ENCODE assay signal across 31 cellular contexts in the genomic region with DNA sequence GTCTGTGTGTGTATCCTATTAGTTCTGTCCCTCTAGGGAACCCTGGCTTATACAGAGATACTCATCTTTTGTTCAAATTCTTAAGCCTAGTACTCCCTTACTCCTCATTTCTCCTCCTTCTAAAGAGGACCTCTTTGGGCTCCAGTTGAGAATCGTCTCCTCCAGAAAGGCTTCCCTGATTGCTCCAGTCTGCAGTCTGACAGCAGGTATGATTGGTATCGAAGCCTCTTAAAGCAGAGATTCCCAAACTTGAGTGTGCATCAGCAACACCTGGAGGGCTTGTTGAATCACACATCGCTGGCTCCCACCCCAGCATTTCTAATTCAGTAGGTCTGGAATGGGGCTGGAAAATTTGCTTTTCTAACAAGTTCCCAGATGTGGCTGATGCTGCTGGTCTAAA.
DNase-seq lines count a peak whose midpoint lies in the region; ATAC-seq, FAIRE-seq and TF ChIP-seq lines count a peak whose summit lies in the region.
"Had no signal": no experiment of that assay in that cellular context is flagged by ENCODE, and none has a peak within 500 bp of the region (broad histone marks: within the 10 kb centered on the region; RNA-seq: fewer than 3 reads in every experiment).

No MANE protein-coding gene starts in this region.

- TF ChIP-seq RAD21 in K562 (CRISPR knock-in tag; conservative IDR thresholded peaks at IDR 0.05 in 1 of 2, IDR thresholded peaks at IDR 0.05 in 1 of 2): no peak

- TF ChIP-seq EP300 in K562 (IDR thresholded peaks at IDR 0.05; ENCODE audit: low read length): no peak
- no peak for TF ChIP-seq EP300 in esophagus muscularis mucosa (IDR thresholded peaks at IDR 0.05)

- intact Hi-C loops in K562 (cut with micrococcal nuclease) (no loop called here), esophagus muscularis mucosa (cut with DNase I) (no loop called here), left ventricle myocardium inferior (cut with micrococcal nuclease) (no loop called here)

- CTCF ChIA-PET in K562 (lab: Yijun Ruan, JAX; ENCODE audit: low intra/inter-chr PET ratio): no interaction called here

- H3K4me3 ChIP-seq in K562 (no peak overlapping the region), esophagus muscularis mucosa (no peak overlapping the region), left ventricle myocardium inferior (no peak overlapping the region)
- H3K4me3 ChIP-seq: A549; BLaER1; BLaER1 treated with 17β-estradiol and CSF1 and Interleukin-3, amounts not matched to agents 10 nM and 100 nM had no signal

- no peaks in the 10 kb centered on the region for H3K9me3 ChIP-seq in K562 (replicated peaks; ENCODE audit: control insufficient read depth, insufficient read depth, low read depth, low read length)
- H3K9me3 ChIP-seq in esophagus muscularis mucosa: no peaks in the 10 kb centered on the region
- H3K9me3 ChIP-seq in left ventricle myocardium inferior (replicated peaks): no peaks in the 10 kb centered on the region
- H3K9me3 ChIP-seq: A549; BE2C; BLaER1; BLaER1 treated with 17β-estradiol and CSF1 and Interleukin-3, amounts not matched to agents 10 nM and 100 nM; Caco-2 had no signal

- no peak overlapping the region for H3K9ac ChIP-seq in K562 (ENCODE audit: insufficient read depth in 1 of 2, low read depth in 2 of 2, low read length in 2 of 2)
- H3K9ac ChIP-seq: BLaER1; BLaER1 treated with 17β-estradiol and CSF1 and Interleukin-3, amounts not matched to agents 10 nM and 100 nM had no signal

- H3K79me2 ChIP-seq in K562 (ENCODE audit: control insufficient read depth, insufficient read depth, low read length): no peaks in the 10 kb centered on the region

- no peaks in the 10 kb centered on the region for H3K9me1 ChIP-seq in K562 (ENCODE audit: control insufficient read depth, insufficient read depth, low read length)

- H3K4me1 ChIP-seq in K562 (replicated peaks in 1 of 2; ENCODE audit: control insufficient read depth in 2 of 2, insufficient read depth in 2 of 2, low read length in 2 of 2) (no peaks in the 10 kb centered on the region), esophagus muscularis mucosa (no peaks in the 10 kb centered on the region), left ventricle myocardium inferior (no peaks in the 10 kb centered on the region)
- H3K4me1 ChIP-seq: A549, BE2C, BLaER1, Caco-2 had no signal

- no peaks in the 10 kb centered on the region for H3K36me3 ChIP-seq in K562 (ENCODE audit: control insufficient read depth, insufficient read depth, low read length)
- H3K36me3 ChIP-seq in esophagus muscularis mucosa: no peaks in the 10 kb centered on the region
- H3K36me3 ChIP-seq in left ventricle myocardium inferior: no peaks in the 10 kb centered on the region
- H3K36me3 ChIP-seq: BE2C; BLaER1; BLaER1 treated with 17β-estradiol and CSF1 and Interleukin-3, amounts not matched to agents 10 nM and 100 nM had no signal

- BruUV-seq in K562 (replicated peaks; lab: Mats Ljungman, UMichigan): no TSS peak

- no peaks in the 10 kb centered on the region for H4K20me1 ChIP-seq in K562 (replicated peaks; ENCODE audit: control insufficient read depth, insufficient read depth, low read length)
- H4K20me1 ChIP-seq: BLaER1; BLaER1 treated with 17β-estradiol and CSF1 and Interleukin-3, amounts not matched to agents 10 nM and 100 nM had no signal

- H3K4me2 ChIP-seq in K562 (ENCODE audit: insufficient read depth, low read length): no peak overlapping the region
- H3K4me2 ChIP-seq: A549; BLaER1; BLaER1 treated with 17β-estradiol and CSF1 and Interleukin-3, amounts not matched to agents 10 nM and 100 nM had no signal

- in situ Hi-C loops in K562 (cut with MboI): no loop called here

- TF ChIP-seq POLR2A in K562 (conservative IDR thresholded peaks at IDR 0.05) (no peak), esophagus muscularis mucosa (IDR thresholded peaks at IDR 0.05; ENCODE audit: low read depth) (no peak)

- FAIRE-seq in K562 (lab: Jason Lieb, UNC): no peak
- FAIRE-seq: A204.1, A549, D721Med had no signal

- 6% methylated on average over 3 of the region's 3 CpGs for WGBS in K562 (ENCODE audit: insufficient coverage, low coverage, missing lambda C conversion rate)
- WGBS in esophagus muscularis mucosa: 88% methylated on average over 3 of the region's 3 CpGs

- no peaks in the 10 kb centered on the region for H3K27me3 ChIP-seq in K562 (ENCODE audit: control insufficient read depth in 2 of 2, insufficient read depth in 2 of 2, low read length in 2 of 2)
- H3K27me3 ChIP-seq in esophagus muscularis mucosa: no peaks in the 10 kb centered on the region
- H3K27me3 ChIP-seq in left ventricle myocardium inferior (ENCODE audit: low read depth): peaks cover 10% of the 10 kb centered on the region
- H3K27me3 ChIP-seq: BE2C; BLaER1; BLaER1 treated with 17β-estradiol and CSF1 and Interleukin-3, amounts not matched to agents 10 nM and 100 nM had no signal

- H3K27ac ChIP-seq in K562 (ENCODE audit: extremely low read depth, low read depth, low read length) (no peak overlapping the region), esophagus muscularis mucosa (replicated peaks in 1 of 4) (no peak overlapping the region), left ventricle myocardium inferior (replicated peaks) (no peak overlapping the region)
- H3K27ac ChIP-seq: 22Rv1; A549; BLaER1; BLaER1 treated with 17β-estradiol and CSF1 and Interleukin-3, amounts not matched to agents 10 nM and 100 nM; C4-2B had no signal

- POLR2A ChIA-PET in K562 (lab: Yijun Ruan, JAX): interaction anchor here (1.4 kb wide), 1 partner anchor 29 kb away, joined by 4 read pairs; no protein-coding TSS in a partner anchor

- DNase-seq in K562 (ENCODE audit: extremely low read depth in 1 of 4, low spot score in 3 of 4) (no peak), esophagus muscularis mucosa (ENCODE audit: extremely low spot score) (peak; percentile 79), DMS114 treated with DMSO at 0.1 percent for 48 hours (lab: John Stamatoyannopoulos, UW; ENCODE audit: unreplicated experiment) (no peak), left ventricle myocardium inferior (no peak)
- DNase-seq: 8988T; ACHN; AML-193; BE2C; C1 segment of cervical spinal cord; Caco-2; Calu3; CD4-positive, alpha-beta memory T cell; CD4-positive, alpha-beta T cell; CD4-positive, CD25-positive, alpha-beta regulatory T cell; CD8-positive, alpha-beta memory T cell; CD8-positive, alpha-beta T cell; COR-L47; DMS 273 treated with DMSO at 0.1 percent for 48 hours; DMS153; DMS53; DMS79; DMS79 treated with DMSO at 0.1 percent for 48 hours; DND-41; EL had no signal

- no peak for ATAC-seq in K562
- ATAC-seq: A549; CD8-positive, alpha-beta T cell had no signal

- no peak overlapping the region for H2AFZ ChIP-seq in K562 (ENCODE audit: low read depth, low read length)

- TF ChIP-seq CTCF in K562 (IDR thresholded peaks at IDR 0.05 in 2 of 3, conservative IDR thresholded peaks at IDR 0.05 in 1 of 3; ENCODE audit: insufficient read depth in 2 of 3, low read depth in 1 of 3, low read length in 3 of 3) (no peak), esophagus muscularis mucosa (IDR thresholded peaks at IDR 0.05) (no peak), left ventricle myocardium inferior (IDR thresholded peaks at IDR 0.05; ENCODE audit: borderline replicate concordance) (no peak)

TF ChIP-seq in K562, 482 proteins besides CTCF, POLR2A, EP300 and RAD21:
- TF ChIP-seq ZFX (CRISPR knock-in tag; IDR thresholded peaks at IDR 0.05) (no peak), ZFP36 (IDR thresholded peaks at IDR 0.05; ENCODE audit: low read depth, low read length, partially characterized antibody) (peak; percentile 58), CBX1 (IDR thresholded peaks at IDR 0.05; ENCODE audit: low read depth) (no peak)
- TF ChIP-seq, protein P1, sequence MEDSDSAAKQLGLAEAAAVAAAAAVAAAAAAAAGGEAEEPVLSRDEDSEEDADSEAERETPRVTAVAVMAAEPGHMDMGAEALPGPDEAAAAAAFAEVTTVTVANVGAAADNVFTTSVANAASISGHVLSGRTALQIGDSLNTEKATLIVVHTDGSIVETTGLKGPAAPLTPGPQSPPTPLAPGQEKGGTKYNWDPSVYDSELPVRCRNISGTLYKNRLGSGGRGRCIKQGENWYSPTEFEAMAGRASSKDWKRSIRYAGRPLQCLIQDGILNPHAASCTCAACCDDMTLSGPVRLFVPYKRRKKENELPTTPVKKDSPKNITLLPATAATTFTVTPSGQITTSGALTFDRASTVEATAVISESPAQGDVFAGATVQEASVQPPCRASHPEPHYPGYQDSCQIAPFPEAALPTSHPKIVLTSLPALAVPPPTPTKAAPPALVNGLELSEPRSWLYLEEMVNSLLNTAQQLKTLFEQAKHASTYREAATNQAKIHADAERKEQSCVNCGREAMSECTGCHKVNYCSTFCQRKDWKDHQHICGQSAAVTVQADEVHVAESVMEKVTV (CRISPR knock-in tag; IDR thresholded peaks at IDR 0.05): no peak
